In genomic region chr12:56221233-56221756, GRCh38 we compare ENCODE assay signal across 1 cellular context.
TF ChIP-seq lines count a peak whose summit lies in the region.

No MANE protein-coding gene starts in this region.

TF ChIP-seq in HEK293, 187 proteins besides CTCF, POLR2A, EP300 and RAD21 (continued from another document and continues in another):
- no peak for TF ChIP-seq TRIM28 (IDR thresholded peaks at IDR 0.05; ENCODE audit: borderline replicate concordance, low read length)
- 0 out of 2 replicates have a peak, but pooled peaks have one; percentile 72 for TF ChIP-seq ZBTB7A (tag by site-specific recombination; IDR thresholded peaks at IDR 0.05; ENCODE audit: low read depth)
- no peak for TF ChIP-seq ZNF777 (tag by site-specific recombination; IDR thresholded peaks at IDR 0.05; ENCODE audit: borderline replicate concordance)
- no peak for TF ChIP-seq ZNF239 (tag by site-specific recombination; IDR thresholded peaks at IDR 0.05)
- peak; percentile 82; the same call in 1 of the 2 replicates for TF ChIP-seq ZFP69B (tag by site-specific recombination; IDR thresholded peaks at IDR 0.05)
- TF ChIP-seq RBAK (tag by site-specific recombination; IDR thresholded peaks at IDR 0.05): no peak
- TF ChIP-seq ZNF529 (tag by site-specific recombination; IDR thresholded peaks at IDR 0.05; ENCODE audit: insufficient replicate concordance): no peak
- 0 out of 2 replicates have a peak, but pooled peaks have one; percentile 54 for TF ChIP-seq ZNF391 (tag by site-specific recombination; IDR thresholded peaks at IDR 0.05; ENCODE audit: borderline replicate concordance, low read depth)
- TF ChIP-seq HIC1 (tag by site-specific recombination; IDR thresholded peaks at IDR 0.05): no peak
- TF ChIP-seq ZNF121 (tag by site-specific recombination; IDR thresholded peaks at IDR 0.05): no peak
- TF ChIP-seq ZNF302 (tag by site-specific recombination; IDR thresholded peaks at IDR 0.05; ENCODE audit: low read depth): no peak
- no peak for TF ChIP-seq ZNF48 (tag by site-specific recombination; IDR thresholded peaks at IDR 0.05)
- no peak for TF ChIP-seq ZNF704 (tag by site-specific recombination; IDR thresholded peaks at IDR 0.05)
- TF ChIP-seq ELK4 (IDR thresholded peaks at IDR 0.05; ENCODE audit: borderline replicate concordance, low read depth, low read length): no peak
- no peak for TF ChIP-seq ZNF623 (tag by site-specific recombination; IDR thresholded peaks at IDR 0.05)
- no peak for TF ChIP-seq ZNF202 (tag by site-specific recombination; IDR thresholded peaks at IDR 0.05; ENCODE audit: borderline replicate concordance)
- no peak for TF ChIP-seq GLI4 (tag by site-specific recombination; IDR thresholded peaks at IDR 0.05)
- TF ChIP-seq ZNF2 (tag by site-specific recombination; IDR thresholded peaks at IDR 0.05): peak; percentile 44; the same call in 1 of the 2 replicates
- peak; percentile 67 for TF ChIP-seq KLF8 (tag by site-specific recombination; IDR thresholded peaks at IDR 0.05)
- TF ChIP-seq OVOL3 (tag by site-specific recombination; IDR thresholded peaks at IDR 0.05): no peak
- TF ChIP-seq ZBTB8A (tag by site-specific recombination; IDR thresholded peaks at IDR 0.05): no peak
- TF ChIP-seq ZBTB21 (tag by site-specific recombination; IDR thresholded peaks at IDR 0.05): 0 out of 2 replicates have a peak, but pooled peaks have one; percentile 42
- TF ChIP-seq MYNN (tag by site-specific recombination; IDR thresholded peaks at IDR 0.05; ENCODE audit: borderline replicate concordance): no peak
- TF ChIP-seq ZNF362 (tag by site-specific recombination; IDR thresholded peaks at IDR 0.05): no peak
- no peak for TF ChIP-seq ZNF449 (tag by site-specific recombination; IDR thresholded peaks at IDR 0.05)
- 0 out of 2 replicates have a peak, but pooled peaks have one; percentile 10 for TF ChIP-seq ZIC2 (tag by site-specific recombination; IDR thresholded peaks at IDR 0.05)
- no peak for TF ChIP-seq ZNF26 (tag by site-specific recombination; IDR thresholded peaks at IDR 0.05)
- no peak for TF ChIP-seq TCF7L2 (IDR thresholded peaks at IDR 0.05; ENCODE audit: borderline replicate concordance, low read depth, low read length)
- TF ChIP-seq HOXC10 (CRISPR knock-in tag; IDR thresholded peaks at IDR 0.05): no peak
- no peak for TF ChIP-seq YY2 (tag by site-specific recombination; IDR thresholded peaks at IDR 0.05)
- TF ChIP-seq ZNF416 (tag by site-specific recombination; IDR thresholded peaks at IDR 0.05): no peak
- TF ChIP-seq ZNF639 (tag by site-specific recombination; IDR thresholded peaks at IDR 0.05): peak; percentile 54; the same call in 1 of the 2 replicates
- TF ChIP-seq HOXD13 (CRISPR knock-in tag; IDR thresholded peaks at IDR 0.05; ENCODE audit: borderline replicate concordance): no peak
- TF ChIP-seq ZNF174 (tag by site-specific recombination; IDR thresholded peaks at IDR 0.05): no peak
- no peak for TF ChIP-seq ZNF155 (tag by site-specific recombination; IDR thresholded peaks at IDR 0.05)
- TF ChIP-seq SP3 (tag by site-specific recombination; IDR thresholded peaks at IDR 0.05): no peak
- peak; percentile 77; the same call in 1 of the 2 replicates for TF ChIP-seq ZNF324 (tag by site-specific recombination; IDR thresholded peaks at IDR 0.05)
- TF ChIP-seq ZEB2 (tag by site-specific recombination; IDR thresholded peaks at IDR 0.05): peak; percentile 48; the same call in 1 of the 2 replicates
- no peak for TF ChIP-seq ZNF664 (tag by site-specific recombination; IDR thresholded peaks at IDR 0.05)
- TF ChIP-seq ZNF549 (tag by site-specific recombination; IDR thresholded peaks at IDR 0.05): no peak
- no peak for TF ChIP-seq ZNF292 (tag by site-specific recombination; IDR thresholded peaks at IDR 0.05; ENCODE audit: borderline replicate concordance, low read depth)
- TF ChIP-seq ZNF530 (tag by site-specific recombination; IDR thresholded peaks at IDR 0.05; ENCODE audit: low read depth): no peak
- TF ChIP-seq ZNF660 (tag by site-specific recombination; IDR thresholded peaks at IDR 0.05): no peak
- no peak for TF ChIP-seq REST (tag by site-specific recombination; IDR thresholded peaks at IDR 0.05)
- no peak for TF ChIP-seq ZNF488 (tag by site-specific recombination; IDR thresholded peaks at IDR 0.05)
- no peak for TF ChIP-seq ZNF37A (tag by site-specific recombination; IDR thresholded peaks at IDR 0.05)
- no peak for TF ChIP-seq ZFP3 (tag by site-specific recombination; IDR thresholded peaks at IDR 0.05; ENCODE audit: low read depth)
- no peak for TF ChIP-seq FEZF1 (tag by site-specific recombination; IDR thresholded peaks at IDR 0.05)
- TF ChIP-seq ZNF580 (tag by site-specific recombination; IDR thresholded peaks at IDR 0.05): no peak
- TF ChIP-seq KLF1 (tag by site-specific recombination; IDR thresholded peaks at IDR 0.05): peak; percentile 68
- TF ChIP-seq ZNF514 (tag by site-specific recombination; IDR thresholded peaks at IDR 0.05): no peak
- TF ChIP-seq ZBTB20 (tag by site-specific recombination; IDR thresholded peaks at IDR 0.05): no peak; the same call in 1 of the 2 replicates
- no peak for TF ChIP-seq ZNF18 (tag by site-specific recombination; IDR thresholded peaks at IDR 0.05)
- no peak for TF ChIP-seq HOXA7 (CRISPR knock-in tag; IDR thresholded peaks at IDR 0.05; ENCODE audit: borderline replicate concordance)
- no peak for TF ChIP-seq PRDM1 (tag by site-specific recombination; IDR thresholded peaks at IDR 0.05)
